In the genomic region with DNA sequence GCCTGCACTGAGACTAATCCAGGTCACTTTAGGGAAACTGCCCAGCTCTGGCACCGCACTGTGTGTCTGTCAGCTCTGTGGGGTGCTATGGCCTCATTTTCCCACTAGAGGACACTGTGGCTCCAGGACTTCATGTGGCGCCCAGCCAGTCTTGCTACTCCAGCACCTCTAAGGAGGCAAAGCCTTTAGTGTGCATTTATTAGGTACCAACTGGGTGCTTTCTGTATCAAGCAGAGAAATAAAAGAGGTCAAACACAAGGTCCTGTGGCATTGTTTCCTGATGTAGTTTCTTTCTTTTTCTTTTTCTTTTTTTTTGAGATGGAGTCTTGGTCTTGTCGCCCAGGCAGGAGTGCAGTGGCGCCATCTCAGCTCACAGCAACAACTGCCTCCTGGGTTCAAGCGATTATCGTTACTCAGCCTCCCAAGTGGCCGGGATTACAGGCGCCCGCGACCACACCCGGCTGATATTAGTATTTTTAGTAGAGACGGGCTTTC, we compare ENCODE assay signal across 8 cellular contexts. TPM values are rescaled to one million over a fixed set of nuclear protein-coding genes. Genes with fewer than 3 reads are reported as not detected.
DNase-seq lines count a peak whose midpoint lies in the region; ATAC-seq, FAIRE-seq and TF ChIP-seq lines count a peak whose summit lies in the region.

No MANE protein-coding gene starts in this region.

- no peaks in the 10 kb centered on the region for H3K27me3 ChIP-seq in BE2C

- no peaks in the 10 kb centered on the region for H3K4me1 Mint-ChIP-seq in activated CD4-positive, alpha-beta T cell treated with anti-CD3 and anti-CD28 coated beads, Interleukin-2, amount 10 ng/mL, durations not matched to agents 24 days and 14 days

- no peaks in the 10 kb centered on the region for H3K36me3 ChIP-seq in BE2C

- TF ChIP-seq CTCF in BE2C (IDR thresholded peaks at IDR 0.05; ENCODE audit: low read depth, low read length) (peak; percentile 93), lower leg skin (IDR thresholded peaks at IDR 0.05) (peak in 1 of 3 donors; percentile 88)

- WGBS in lower leg skin, 2 donors: 55 to 60% methylated on average over 12 of the region's 12 CpGs

- no peak overlapping the region for H3K27ac Mint-ChIP-seq in activated CD4-positive, alpha-beta T cell treated with anti-CD3 and anti-CD28 coated beads, Interleukin-2, amount 10 ng/mL, durations not matched to agents 24 days and 14 days

- no peak overlapping the region for H3K4me3 ChIP-seq in BE2C (ENCODE audit: low read depth, low read length)
- H3K4me3 ChIP-seq in lower leg skin (ENCODE audit: low read depth, poor library complexity, severe bottlenecking): no peak overlapping the region

- H3K4me3 Mint-ChIP-seq in activated CD4-positive, alpha-beta T cell treated with anti-CD3 and anti-CD28 coated beads, Interleukin-2, amount 10 ng/mL, durations not matched to agents 24 days and 14 days: no peak overlapping the region

- no peaks in the 10 kb centered on the region for H3K9me3 Mint-ChIP-seq in activated CD4-positive, alpha-beta T cell treated with anti-CD3 and anti-CD28 coated beads, Interleukin-2, amount 10 ng/mL, durations not matched to agents 24 days and 14 days

- TF ChIP-seq POLR2A in H54 (IDR thresholded peaks at IDR 0.05; ENCODE audit: low read depth, low read length) (no peak), lower leg skin (IDR thresholded peaks at IDR 0.05) (no peak)

- intact Hi-C loops in activated CD4-positive, alpha-beta T cell treated with anti-CD3 and anti-CD28 coated beads, Interleukin-2, amount 10 ng/mL, durations not matched to agents 24 days and 14 days (cut with micrococcal nuclease): loop anchor here (1.0 to 5.0 kb wide), 3 partner anchors 66 to 504 kb away; partner anchors contain the start of gene PSMD11
- intact Hi-C loops in lower leg skin (cut with DNase I; ENCODE audit: low total_unique reads): loop anchor here (5.0 kb wide), 1 partner anchor 64 kb away; no protein-coding TSS in a partner anchor

- no peak for FAIRE-seq in H54 (lab: Jason Lieb, UNC)

- H3K27me3 Mint-ChIP-seq in activated CD4-positive, alpha-beta T cell treated with anti-CD3 and anti-CD28 coated beads, Interleukin-2, amount 10 ng/mL, durations not matched to agents 24 days and 14 days: peaks cover 21% of the 10 kb centered on the region

- H3K36me3 Mint-ChIP-seq in activated CD4-positive, alpha-beta T cell treated with anti-CD3 and anti-CD28 coated beads, Interleukin-2, amount 10 ng/mL, durations not matched to agents 24 days and 14 days (ENCODE audit: low read depth): no peaks in the 10 kb centered on the region

- ATAC-seq in GM21825 (IDR thresholded peaks at IDR 0.05; ENCODE audit: unreplicated experiment): no peak

- H3K4me1 ChIP-seq in BE2C: no peaks in the 10 kb centered on the region

- DNase-seq in BE2C (peak; percentile 69), H54 (ENCODE audit: insufficient read length, low spot score) (peak; percentile 77), NCI-H526 (lab: John Stamatoyannopoulos, UW) (peak; percentile 10 to 86), dedifferentiated amniotic fluid mesenchymal stem cell (ENCODE audit: extremely low spot score) (peak; percentile 72), lower leg skin (ENCODE audit: low spot score in 2 of 2) (peak; percentile 72 to 95)
- DNase-seq in activated CD4-positive, alpha-beta T cell treated with anti-CD3 and anti-CD28 coated beads, Interleukin-2, amount 10 ng/mL, durations not matched to agents 24 days and 14 days: peak; percentile 94
- peak in 2 of 3 donors; percentile 25 to 48 for DNase-seq in stimulated activated CD4-positive, alpha-beta T cell treated with anti-CD3 and anti-CD28 coated beads, TNF-alpha, amount 100 ng/mL, for 1 hour (ENCODE audit: low read depth in 3 of 3, low spot score in 1 of 3)

- H3K9me3 ChIP-seq in BE2C: no peaks in the 10 kb centered on the region

RNA-seq across cellular contexts. Expression of gene RHBDL3, which starts 12.5 kb away (rescaled TPM):
- 1.8 TPM for polyA plus RNA-seq in BE2C (2012; ENCODE audit: insufficient read depth, insufficient read length, low read depth)
- 0.12 and 0.31 TPM in 2 replicates for total RNA-seq in activated CD4-positive, alpha-beta T cell treated with anti-CD3 and anti-CD28 coated beads, Interleukin-2, amount 10 ng/mL, durations not matched to agents 24 days and 14 days
- under 1 TPM in 3 of 4 donors, not detected in 1; 0.12 to 0.71 (median 0.55) TPM for total RNA-seq in lower leg skin

Comparison
In these comparisons a context has a peak if more than half of its experiments do, and no peak if none do; other contexts are left out.
1. DNase-seq: peak in every context shown above with its lines; median percentile 94 in activated CD4-positive, alpha-beta T cell treated with anti-CD3 and anti-CD28 coated beads, Interleukin-2, amount 10 ng/mL, durations not matched to agents 24 days and 14 days; 84 in lower leg skin; 77 in H54; 72 in dedifferentiated amniotic fluid mesenchymal stem cell; 69 in BE2C; 48 in NCI-H526; 36 in stimulated activated CD4-positive, alpha-beta T cell treated with anti-CD3 and anti-CD28 coated beads, TNF-alpha, amount 100 ng/mL, for 1 hour.